14 cellular contexts compared by ENCODE assay signal in genomic region chr2:136029149-136029548, GRCh38. TPM values are rescaled to one million over a fixed set of nuclear protein-coding genes. Genes with fewer than 3 reads are reported as not detected.
DNase-seq lines count a peak whose midpoint lies in the region; ATAC-seq and TF ChIP-seq lines count a peak whose summit lies in the region.
"Had no signal": no experiment of that assay in that cellular context is flagged by ENCODE, and none has a peak within 500 bp of the region (broad histone marks: within the 10 kb centered on the region; RNA-seq: fewer than 3 reads in every experiment).

No MANE protein-coding gene starts in this region.

- H3K79me2 ChIP-seq in GM23338 (replicated peaks; ENCODE audit: insufficient read depth), result no peaks in the 10 kb centered on the region

- peaks cover 20% of the 10 kb centered on the region for H3K4me1 Mint-ChIP-seq in GM23338

- no peak overlapping the region for H3K27ac ChIP-seq in GM23338 (ENCODE audit: low read depth)

- H3K36me3 ChIP-seq in GM23338 (ENCODE audit: insufficient read depth) (no peaks in the 10 kb centered on the region), mucosa of descending colon (ENCODE audit: low read depth) (no peaks in the 10 kb centered on the region)
- H3K36me3 ChIP-seq: MG63 had no signal

- no peaks in the 10 kb centered on the region for H3K36me3 Mint-ChIP-seq in GM23338 (ENCODE audit: low read depth)
- H3K36me3 Mint-ChIP-seq: activated naive CD4-positive, alpha-beta T cell treated with anti-CD3 and anti-CD28 coated beads, Interleukin-2, amount 50 U/mL, for 24 hours; mesothelial cell of epicardium had no signal

- no peaks in the 10 kb centered on the region for H3K9me3 Mint-ChIP-seq in GM23338
- H3K9me3 Mint-ChIP-seq: activated naive CD4-positive, alpha-beta T cell treated with anti-CD3 and anti-CD28 coated beads, Interleukin-2, amount 50 U/mL, for 24 hours; mesothelial cell of epicardium had no signal

- H3K27me3 ChIP-seq in GM23338 (ENCODE audit: insufficient read depth), result peaks cover 7% of the 10 kb centered on the region; the same call in 1 of the 2 replicates
- H3K27me3 ChIP-seq: MG63 had no signal

- H3K4me2 ChIP-seq in GM23338, result no peak overlapping the region

- H3K9me2 ChIP-seq in GM23338 (ENCODE audit: insufficient read depth), result 0 out of 2 replicates have a peak, but pooled peaks cover 5% of the 10 kb centered on the region

- H3K9me3 ChIP-seq in mucosa of descending colon, result no peaks in the 10 kb centered on the region
- H3K9me3 ChIP-seq: MG63 had no signal

- no peaks in the 10 kb centered on the region for H3F3A ChIP-seq in GM23338 (replicated peaks; ENCODE audit: low read depth)

- no peak overlapping the region for H3K4me3 Mint-ChIP-seq in GM23338
- H3K4me3 Mint-ChIP-seq: activated naive CD4-positive, alpha-beta T cell treated with anti-CD3 and anti-CD28 coated beads, Interleukin-2, amount 50 U/mL, for 24 hours; mesothelial cell of epicardium had no signal

- TF ChIP-seq CTCF in GM23338 (conservative IDR thresholded peaks at IDR 0.05; ENCODE audit: low read depth in 2 of 2), result no peak
- no peak for TF ChIP-seq CTCF in mucosa of descending colon (IDR thresholded peaks at IDR 0.05)

- no peak overlapping the region for H3K27ac Mint-ChIP-seq in GM23338
- H3K27ac Mint-ChIP-seq: activated naive CD4-positive, alpha-beta T cell treated with anti-CD3 and anti-CD28 coated beads, Interleukin-2, amount 50 U/mL, for 24 hours; mesothelial cell of epicardium had no signal

- H3K4me3 ChIP-seq in GM23338, result no peak overlapping the region
- H3K4me3 ChIP-seq in mucosa of descending colon, result no peak overlapping the region
- H3K4me3 ChIP-seq: MG63 had no signal

- H3K4me1 ChIP-seq in GM23338 (ENCODE audit: insufficient read depth) (peaks cover 9% of the 10 kb centered on the region), mucosa of descending colon (ENCODE audit: low read depth) (peaks cover 5% of the 10 kb centered on the region)

- H3K27me3 Mint-ChIP-seq in GM23338 (ENCODE audit: insufficient read depth, low read depth, poor library complexity), result peaks cover 3% of the 10 kb centered on the region
- H3K27me3 Mint-ChIP-seq: activated naive CD4-positive, alpha-beta T cell treated with anti-CD3 and anti-CD28 coated beads, Interleukin-2, amount 50 U/mL, for 24 hours had no signal

- DNase-seq in GM23338 (ENCODE audit: low spot score) (no peak), NCI-H2107 treated with DMSO at 0.1 percent for 48 hours (lab: John Stamatoyannopoulos, UW; ENCODE audit: unreplicated experiment) (no peak), mucosa of descending colon (no peak), superior temporal gyrus (ENCODE audit: extremely low spot score) (no peak)
- DNase-seq: DND-41, MG63, NCI-H226, posterior cingulate gyrus had no signal

- ATAC-seq in GM18520 (IDR thresholded peaks at IDR 0.05; ENCODE audit: unreplicated experiment) (peak; percentile 92), GM21526 (IDR thresholded peaks at IDR 0.05; ENCODE audit: low FRiP score, unreplicated experiment) (peak; percentile 66), HG02981 (IDR thresholded peaks at IDR 0.05; ENCODE audit: unreplicated experiment) (peak; percentile 84), HG03565 (IDR thresholded peaks at IDR 0.05; ENCODE audit: unreplicated experiment) (peak; percentile 68), GM23338 (no peak), mucosa of descending colon (no peak)

- no peaks in the 10 kb centered on the region for H4K20me1 ChIP-seq in GM23338 (replicated peaks; ENCODE audit: insufficient read depth)

- intact Hi-C loops in mucosa of descending colon (cut with DNase I, micrococcal nuclease), result no loop called here

- H2AFZ ChIP-seq in GM23338, result no peak overlapping the region

TF ChIP-seq in GM23338, 12 proteins besides CTCF, POLR2A, EP300 and RAD21:
- TF ChIP-seq ZNF114 (CRISPR knock-in tag; IDR thresholded peaks at IDR 0.05) (no peak), JUNB (IDR thresholded peaks at IDR 0.05; ENCODE audit: unreplicated experiment) (no peak), ETS1 (IDR thresholded peaks at IDR 0.05) (no peak)

RNA-seq across cellular contexts. Expression of gene DARS1, which starts 43.7 kb away (rescaled TPM):
- 115 and 145 TPM in 2 replicates for total RNA-seq in GM23338 (2014; rRNA removed; shearing (Covaris generic))
- polyA plus RNA-seq in GM23338 (2016; fragmentation: Nextera tagmentation; extraction: Ambion mirVana), result 148 and 165 TPM in 2 replicates
- 10 to 100 TPM; 29.6 to 71.1 (median 40.3) TPM for total RNA-seq in mucosa of descending colon

Comparison
In these comparisons a context has a peak if more than half of its experiments do, and no peak if none do; other contexts are left out.
1. ATAC-seq: peak in GM18520 (single experiment), GM21526 (single experiment), HG02981 (single experiment) and HG03565 (single experiment); none in GM23338 (single experiment) and mucosa of descending colon (single experiment).